8 cellular contexts compared by ENCODE assay signal in the genomic region with DNA sequence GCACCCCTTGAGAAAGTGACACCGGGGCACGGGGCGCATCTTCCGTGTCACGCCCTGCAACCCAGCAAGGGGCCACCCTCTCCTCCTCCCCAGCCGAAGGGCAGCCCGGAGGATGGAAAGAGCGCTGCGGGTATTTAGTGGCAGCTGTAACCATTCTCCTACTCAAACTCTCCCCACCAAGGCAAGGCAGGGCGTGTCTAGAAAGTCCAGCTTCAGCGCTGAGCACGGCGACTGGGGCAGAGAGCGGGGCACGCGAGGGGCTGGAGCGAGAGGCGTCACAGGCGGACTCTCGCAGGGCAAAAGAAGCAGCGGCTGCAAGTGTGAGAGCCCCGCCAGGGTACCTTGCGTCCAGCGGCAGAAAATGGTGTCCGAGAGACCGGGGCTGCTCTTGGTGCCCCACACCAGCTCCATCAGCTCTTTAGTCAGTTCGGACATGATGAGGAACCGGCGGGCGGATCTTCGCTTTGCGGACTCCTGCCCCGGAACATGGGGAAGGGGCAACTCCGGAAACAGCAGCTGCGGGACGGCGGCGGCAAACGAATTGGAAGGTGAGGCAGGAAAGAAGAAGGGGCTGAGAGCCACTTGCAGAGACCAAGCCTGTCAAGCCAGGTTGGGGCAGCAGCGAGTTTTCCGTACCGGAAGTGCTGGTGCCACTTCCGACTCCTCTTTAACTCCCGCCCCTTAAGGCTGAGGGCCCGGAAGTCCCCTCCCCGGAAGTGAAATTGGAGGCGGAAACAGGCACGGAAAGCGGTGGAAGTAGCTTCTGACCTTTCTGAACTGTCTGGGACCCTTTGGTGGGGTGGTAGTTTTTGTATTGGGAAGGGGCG. TPM values are rescaled to one million over a fixed set of nuclear protein-coding genes. Genes with fewer than 3 reads are reported as not detected.
DNase-seq lines count a peak whose midpoint lies in the region; ATAC-seq and TF ChIP-seq lines count a peak whose summit lies in the region.

Gene MINDY3, minus strand, starts transcription at position 643 of the 827 bp plus-strand sequence. Its CDS starts 208 bp downstream, at position 435.

- no peaks in the 10 kb centered on the region for H4K20me1 ChIP-seq in Karpas-422 (ENCODE audit: insufficient read depth, low read depth, low read length)

- H3K36me3 ChIP-seq in Karpas-422 (ENCODE audit: insufficient read depth, low read length) (peaks cover 20% of the 10 kb centered on the region), stomach (no peaks in the 10 kb centered on the region)

- H3K4me3 ChIP-seq in Karpas-422 (ENCODE audit: low read length) (peak within 1 kb of the TSS; percentile 92), foreskin fibroblast (ENCODE audit: low read depth in 1 of 2, low read length in 2 of 2) (peak within 1 kb of the TSS; percentile 85 to 96), stomach (peak within 1 kb of the TSS; percentile 77 to 99 (median 91))

- TF ChIP-seq CTCF in foreskin fibroblast (IDR thresholded peaks at IDR 0.05; ENCODE audit: low read depth, low read length), result no peak
- TF ChIP-seq CTCF in neural crest cell (conservative IDR thresholded peaks at IDR 0.05), result no peak
- no peak for TF ChIP-seq CTCF in stomach (IDR thresholded peaks at IDR 0.05)

- no peak for TF ChIP-seq POLR2A in stomach (IDR thresholded peaks at IDR 0.05)

- peaks cover 52% of the 10 kb centered on the region for H3K79me2 ChIP-seq in Karpas-422 (ENCODE audit: low read length)

- H3K4me1 ChIP-seq in Karpas-422 (ENCODE audit: low read length) (peaks cover 27% of the 10 kb centered on the region), stomach (peaks cover 6 to 44% (median 34%) of the 10 kb centered on the region in 4 donors)

- peak; percentile 93 for ATAC-seq in GM21825 (IDR thresholded peaks at IDR 0.05; ENCODE audit: unreplicated experiment)

- H3K9me3 ChIP-seq in Karpas-422 (ENCODE audit: low read length) (no peaks in the 10 kb centered on the region), stomach (no peaks in the 10 kb centered on the region)

- 0 to 1% (median 0%) methylated on average over 34 to 50 of the region's 50 CpGs for WGBS in stomach, 5 donors

- peaks cover 25% of the 10 kb centered on the region for H3K4me1 Mint-ChIP-seq in neural crest cell

- H3K4me3 Mint-ChIP-seq in neural crest cell, result peak within 1 kb of the TSS; percentile 99

- H3K4me2 ChIP-seq in Karpas-422 (ENCODE audit: low read depth, low read length, poor library complexity, severe bottlenecking), result peak within 1 kb of the TSS; percentile 95

- H3K9me2 ChIP-seq in Karpas-422 (replicated peaks; ENCODE audit: insufficient read depth, low read length), result 0 out of 2 replicates have a peak, but pooled peaks cover 4% of the 10 kb centered on the region

- peak within 1 kb of the TSS; percentile 85 for H3K9ac ChIP-seq in Karpas-422 (ENCODE audit: low read length)

- H3K27me3 ChIP-seq in Karpas-422 (ENCODE audit: low read length), result no peaks in the 10 kb centered on the region
- H3K27me3 ChIP-seq in stomach, result peaks cover 0 to 7% (median 0%) of the 10 kb centered on the region in 3 donors

- H3K27me3 Mint-ChIP-seq in neural crest cell (ENCODE audit: low read depth), result peaks cover 37% of the 10 kb centered on the region

- H3K27ac ChIP-seq in Karpas-422 (ENCODE audit: low read length), result peak within 1 kb of the TSS; percentile 68
- H3K27ac ChIP-seq in stomach, result peak within 1 kb of the TSS; percentile 31 to 83 (median 76)

- H3K36me3 Mint-ChIP-seq in neural crest cell (ENCODE audit: low read depth), result peaks cover 8% of the 10 kb centered on the region

- no peak for TF ChIP-seq EP300 in stomach (IDR thresholded peaks at IDR 0.05)

- H2AFZ ChIP-seq in Karpas-422 (ENCODE audit: low read length), result peak within 1 kb of the TSS; percentile 69

- peaks cover 5% of the 10 kb centered on the region for H3K9me3 Mint-ChIP-seq in neural crest cell

- DNase-seq in EH (ENCODE audit: low read depth) (peak; percentile 84), Karpas-422 (peak; percentile 97), SHP77 treated with DMSO at 0.1 percent for 48 hours (lab: John Stamatoyannopoulos, UW) (peak; percentile 80), foreskin fibroblast (peak; percentile 71 to 90), neural crest cell (ENCODE audit: low read depth, low spot score) (peak; percentile 56), stomach (peak; percentile 80)
- DNase-seq in activated effector memory CD4-positive, alpha-beta T cell treated with anti-CD3 and anti-CD28 coated beads, Interleukin-2, amount 50 U/mL, for 16 hours, result peak; percentile 94

- H3K27ac Mint-ChIP-seq in neural crest cell (ENCODE audit: unreplicated experiment), result peak within 1 kb of the TSS; percentile 83

- intact Hi-C loops in stomach (cut with DNase I; ENCODE audit: low total_unique reads), result no loop called here

RNA-seq across cellular contexts. Expression of gene MINDY3, which starts in this region (rescaled TPM):
- 22.6 and 43.0 TPM in 2 replicates for total RNA-seq in Karpas-422 (2014; rRNA removed; shearing (Covaris generic); ENCODE audit: low replicate concordance)
- 21.5 and 22.9 TPM in 2 replicates for total RNA-seq in neural crest cell
- total RNA-seq in stomach, result 10 to 100 TPM in 4 of 5 donors, 1 to 10 TPM in 1; 7.6 to 55.4 (median 30.6) TPM
- 10 to 100 TPM; 11.3 to 19.1 (median 16.2) TPM for polyA plus RNA-seq in stomach

Comparison
In these comparisons a context has a peak if more than half of its experiments do, and no peak if none do; other contexts are left out.
1. Peak in every context shown above with its lines: DNase-seq, ATAC-seq, H3K4me3 ChIP-seq and H3K27ac ChIP-seq.